9 cellular contexts compared by ENCODE assay signal in the genomic region with DNA sequence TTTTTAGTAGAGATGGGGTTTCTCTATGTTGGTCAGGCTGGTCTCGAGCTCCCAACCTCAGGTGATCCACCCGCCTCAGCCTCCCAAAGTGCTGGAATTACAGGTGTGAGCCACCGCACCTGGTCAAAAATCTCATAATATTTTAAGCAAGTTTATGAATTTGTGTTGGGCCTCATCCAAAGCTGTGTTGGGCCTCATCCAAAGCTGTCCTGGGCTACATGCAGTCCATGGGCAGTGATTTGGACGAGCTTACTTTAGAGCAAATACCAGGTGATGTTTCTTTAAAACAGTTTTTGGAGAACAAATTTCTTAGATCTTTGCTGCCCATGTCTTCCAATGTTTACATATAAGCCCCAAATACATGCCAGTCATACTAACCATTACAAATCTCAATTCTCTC.
"Had no signal": no experiment of that assay in that cellular context is flagged by ENCODE, and none has a peak within 500 bp of the region (broad histone marks: within the 10 kb centered on the region; RNA-seq: fewer than 3 reads in every experiment).

No MANE protein-coding gene starts in this region.

- DNase-seq: GOT3, H7, HFFc6, KBM-7 had no signal

- H3K27me3 Mint-ChIP-seq: IgD-negative memory B cell had no signal

- H3K36me3 ChIP-seq: HAP-1 had no signal

- H3K27ac Mint-ChIP-seq: HFFc6, IgD-negative memory B cell had no signal

- H3K4me3 ChIP-seq: HAP-1 had no signal

- ATAC-seq: HCT116, HepG2 had no signal

- H3K9me3 Mint-ChIP-seq: HFFc6, IgD-negative memory B cell had no signal

- H3K27ac ChIP-seq: HL-60 had no signal

- H3K4me3 Mint-ChIP-seq: HFFc6 had no signal

- H3K9me3 ChIP-seq: HAP-1 had no signal
